ENCODE assay signal across 9 cellular contexts in genomic region chr11:12287009-12287373, GRCh38.
DNase-seq lines count a peak whose midpoint lies in the region; ATAC-seq and TF ChIP-seq lines count a peak whose summit lies in the region.
"Had no signal": no experiment of that assay in that cellular context is flagged by ENCODE, and none has a peak within 500 bp of the region (broad histone marks: within the 10 kb centered on the region; RNA-seq: fewer than 3 reads in every experiment).

No MANE protein-coding gene starts in this region.

- in situ Hi-C loops in ACHN (cut with HindIII; ENCODE audit: low pct_ligation_motif_present, low pct_unique_long_range_greater_than_20kb, low sequenced_read_pairs), result no loop called here

- no peak overlapping the region for H3K9ac ChIP-seq in mucosa of rectum (ENCODE audit: low read depth in 1 of 2, low read length in 2 of 2)

- H3K9me3 ChIP-seq in mucosa of rectum (ENCODE audit: control insufficient read depth in 2 of 2, low read length in 2 of 2), result no peaks in the 10 kb centered on the region

- peaks cover 2 to 3% of the 10 kb centered on the region in 2 donors for H3K36me3 ChIP-seq in mucosa of rectum (ENCODE audit: control insufficient read depth in 2 of 2, insufficient read depth in 2 of 2, low read length in 2 of 2)

- no peak for ATAC-seq in GM19328 (IDR thresholded peaks at IDR 0.05; ENCODE audit: unreplicated experiment)
- ATAC-seq in GM19324 (IDR thresholded peaks at IDR 0.05; ENCODE audit: low FRiP score, unreplicated experiment), result no peak
- ATAC-seq: effector memory CD8-positive, alpha-beta T cell had no signal

- H3K4me1 ChIP-seq in mucosa of rectum (ENCODE audit: control insufficient read depth in 2 of 2, insufficient read depth in 2 of 2, low read length in 2 of 2), result peaks cover 3 to 5% of the 10 kb centered on the region in 2 donors

- H3K4me3 ChIP-seq in epithelial cell of esophagus (ENCODE audit: low read length) (no peak overlapping the region), mucosa of rectum (ENCODE audit: low read length in 2 of 2) (no peak overlapping the region)

- TF ChIP-seq CTCF in epithelial cell of esophagus (IDR thresholded peaks at IDR 0.05; ENCODE audit: insufficient read depth, low read depth, low read length, missing control alignments), result no peak

- no peaks in the 10 kb centered on the region for H3K27me3 ChIP-seq in mucosa of rectum (ENCODE audit: control insufficient read depth in 2 of 2, insufficient read depth in 2 of 2, low read length in 2 of 2)

- DNase-seq in ACHN, result peak; percentile 95
- DNase-seq in LoVo (ENCODE audit: low spot score), result peak; percentile 31
- peak; percentile 84 for DNase-seq in epithelial cell of esophagus (ENCODE audit: low read depth)
- DNase-seq in stimulated activated naive CD4-positive, alpha-beta T cell treated with Interleukin-2 at 50 U/mL for 16 hours (lab: John Stamatoyannopoulos, UW), result no peak
- DNase-seq in RPMI8226, result no peak
- DNase-seq: effector memory CD8-positive, alpha-beta T cell had no signal

- peak overlapping the region; percentile 67 to 81 for H3K27ac ChIP-seq in mucosa of rectum (ENCODE audit: low read depth in 2 of 2, low read length in 2 of 2)

Comparison
In these comparisons a context has a peak if more than half of its experiments do, and no peak if none do; other contexts are left out.
1. DNase-seq: peak in ACHN (single experiment), LoVo (single experiment) and epithelial cell of esophagus (single experiment); none in stimulated activated naive CD4-positive, alpha-beta T cell treated with Interleukin-2 at 50 U/mL for 16 hours (single experiment) and RPMI8226 (single experiment).